22 cellular contexts compared by ENCODE assay signal in genomic region chr15:75815811-75816719, GRCh38. TPM values are rescaled to one million over a fixed set of nuclear protein-coding genes. Genes with fewer than 3 reads are reported as not detected.
DNase-seq lines count a peak whose midpoint lies in the region; TF ChIP-seq lines count a peak whose summit lies in the region.
"Had no signal": no experiment of that assay in that cellular context is flagged by ENCODE, and none has a peak within 500 bp of the region (broad histone marks: within the 10 kb centered on the region; RNA-seq: fewer than 3 reads in every experiment).

No MANE protein-coding gene starts in this region.

- no peaks in the 10 kb centered on the region for H3K36me3 ChIP-seq in HAP-1 (replicated peaks)
- H3K36me3 ChIP-seq: BLaER1 treated with 17β-estradiol and CSF1 and Interleukin-3, amounts not matched to agents 10 nM and 100 nM; breast epithelium; left lung; sigmoid colon had no signal

- in situ Hi-C loops in HAP-1 (cut with MboI; ENCODE audit: low sequenced_read_pairs) = loop anchor here (10.0 kb wide), 1 partner anchor 329 kb away; no protein-coding TSS in a partner anchor

- H3K4me3 ChIP-seq in HAP-1 = no peak overlapping the region
- H3K4me3 ChIP-seq: BLaER1 treated with 17β-estradiol and CSF1 and Interleukin-3, amounts not matched to agents 10 nM and 100 nM; breast epithelium had no signal

- no peak overlapping the region for H3K4me3 Mint-ChIP-seq in activated CD4-positive, alpha-beta memory T cell treated with anti-CD3 and anti-CD28 coated beads, Interleukin-2, amount 10 ng/mL, durations not matched to agents 7 days and 5 days
- H3K4me3 Mint-ChIP-seq in activated CD4-positive, alpha-beta memory T cell treated with anti-CD3 and anti-CD28 coated beads for 36 hours = no peak overlapping the region
- H3K4me3 Mint-ChIP-seq: neural crest cell had no signal

- no peak for TF ChIP-seq EP300 in Ishikawa (IDR thresholded peaks at IDR 0.05; ENCODE audit: borderline replicate concordance)

- peak overlapping the region; percentile 28 for H3K27ac Mint-ChIP-seq in activated CD4-positive, alpha-beta memory T cell treated with anti-CD3 and anti-CD28 coated beads, Interleukin-2, amount 10 ng/mL, durations not matched to agents 7 days and 5 days
- H3K27ac Mint-ChIP-seq in activated CD4-positive, alpha-beta memory T cell treated with anti-CD3 and anti-CD28 coated beads for 36 hours = no peak overlapping the region

- no peaks in the 10 kb centered on the region for H3K4me1 ChIP-seq in HAP-1
- H3K4me1 ChIP-seq: breast epithelium, left lung had no signal

- no peaks in the 10 kb centered on the region for H3K9me3 ChIP-seq in HAP-1
- H3K9me3 ChIP-seq: BLaER1 treated with 17β-estradiol and CSF1 and Interleukin-3, amounts not matched to agents 10 nM and 100 nM; breast epithelium; left lung; sigmoid colon had no signal

- CTCF ChIA-PET in activated CD4-positive, alpha-beta memory T cell treated with anti-CD3 and anti-CD28 coated beads, Interleukin-2, amount 10 ng/mL, durations not matched to agents 7 days and 5 days (lab: Charles Lee) = interaction anchor here (1.2 to 1.6 kb wide), 3 partner anchors 14 to 29 kb away, joined by 3 to 9 read pairs (median 7); no protein-coding TSS in a partner anchor
- CTCF ChIA-PET in activated CD4-positive, alpha-beta memory T cell treated with anti-CD3 and anti-CD28 coated beads for 36 hours (lab: Charles Lee) = interaction anchor here (1.0 to 3.2 kb wide), 4 partner anchors 14 to 323 kb away, joined by 3 to 18 read pairs (median 5); partner anchors contain the start of gene UBE2Q2

- peaks cover 4% of the 10 kb centered on the region for H3K36me3 Mint-ChIP-seq in activated CD4-positive, alpha-beta memory T cell treated with anti-CD3 and anti-CD28 coated beads, Interleukin-2, amount 10 ng/mL, durations not matched to agents 7 days and 5 days (ENCODE audit: low read depth)
- no peaks in the 10 kb centered on the region for H3K36me3 Mint-ChIP-seq in activated CD4-positive, alpha-beta memory T cell treated with anti-CD3 and anti-CD28 coated beads for 36 hours

- no peaks in the 10 kb centered on the region for H3K27me3 Mint-ChIP-seq in activated CD4-positive, alpha-beta memory T cell treated with anti-CD3 and anti-CD28 coated beads, Interleukin-2, amount 10 ng/mL, durations not matched to agents 7 days and 5 days
- no peaks in the 10 kb centered on the region for H3K27me3 Mint-ChIP-seq in activated CD4-positive, alpha-beta memory T cell treated with anti-CD3 and anti-CD28 coated beads for 36 hours

- no peaks in the 10 kb centered on the region; the same call in 1 of the 2 replicates for H3K27me3 ChIP-seq in HAP-1 (ENCODE audit: low read depth)
- H3K27me3 ChIP-seq: BLaER1 treated with 17β-estradiol and CSF1 and Interleukin-3, amounts not matched to agents 10 nM and 100 nM; breast epithelium; left lung; sigmoid colon had no signal

- H3K4me1 Mint-ChIP-seq in activated CD4-positive, alpha-beta memory T cell treated with anti-CD3 and anti-CD28 coated beads, Interleukin-2, amount 10 ng/mL, durations not matched to agents 7 days and 5 days = peaks cover 30% of the 10 kb centered on the region
- H3K4me1 Mint-ChIP-seq in activated CD4-positive, alpha-beta memory T cell treated with anti-CD3 and anti-CD28 coated beads for 36 hours (ENCODE audit: low read depth) = peaks cover 12% of the 10 kb centered on the region
- H3K4me1 Mint-ChIP-seq: neural crest cell had no signal

- POLR2A ChIA-PET in activated CD4-positive, alpha-beta memory T cell treated with anti-CD3 and anti-CD28 coated beads, Interleukin-2, amount 10 ng/mL, durations not matched to agents 7 days and 5 days (lab: Charles Lee) = interaction anchor here (1.2 to 3.0 kb wide), 8 partner anchors 12 to 88 kb away, joined by 3 to 22 read pairs (median 4); partner anchors contain the start of genes FBXO22 and UBE2Q2
- POLR2A ChIA-PET in activated CD4-positive, alpha-beta memory T cell treated with anti-CD3 and anti-CD28 coated beads for 36 hours (lab: Charles Lee) = no interaction called here

- H3K9me3 Mint-ChIP-seq in activated CD4-positive, alpha-beta memory T cell treated with anti-CD3 and anti-CD28 coated beads, Interleukin-2, amount 10 ng/mL, durations not matched to agents 7 days and 5 days = peaks cover 2% of the 10 kb centered on the region
- H3K9me3 Mint-ChIP-seq in activated CD4-positive, alpha-beta memory T cell treated with anti-CD3 and anti-CD28 coated beads for 36 hours = no peaks in the 10 kb centered on the region
- H3K9me3 Mint-ChIP-seq: neural crest cell had no signal

- no peak for DNase-seq in activated CD4-positive, alpha-beta memory T cell treated with anti-CD3 and anti-CD28 coated beads, Interleukin-2, amount 10 ng/mL, durations not matched to agents 7 days and 5 days
- no peak for DNase-seq in activated CD4-positive, alpha-beta memory T cell treated with anti-CD3 and anti-CD28 coated beads for 36 hours
- peak; percentile 78 for DNase-seq in amniotic epithelial cell (ENCODE audit: low read depth)
- peak; percentile 26 for DNase-seq in kidney tubule cell (ENCODE audit: low spot score)
- no peak for DNase-seq in activated T-cell treated with anti-CD3 and anti-CD28 coated beads, Interleukin-2, amount 50 U/mL, for 1 hour
- DNase-seq in HAP-1 (ENCODE audit: low spot score in 2 of 2) = no peak
- no peak for DNase-seq in cerebellar cortex (ENCODE audit: low spot score)
- DNase-seq: ACHN; activated CD4-positive, alpha-beta T cell treated with anti-CD3 and anti-CD28 coated beads for 1 hour; activated CD8-positive, alpha-beta memory T cell treated with anti-CD3 and anti-CD28 coated beads, Interleukin-2, amount 50 U/mL, for 48 hours; activated effector memory CD4-positive, alpha-beta T cell treated with anti-CD3 and anti-CD28 coated beads, Interleukin-2, amount 50 U/mL, for 16 hours; amniotic stem cell; DND-41; left lung; NCI-H1417 treated with DMSO at 0.1 percent for 48 hours; NCI-H446 treated with DMSO at 0.1 percent for 48 hours; sigmoid colon; substantia nigra had no signal

- intact Hi-C loops in activated CD4-positive, alpha-beta memory T cell treated with anti-CD3 and anti-CD28 coated beads for 36 hours (cut with micrococcal nuclease) = loop anchor here (10.0 kb wide), 1 partner anchor 239 kb away; the partner anchor contains the start of gene TMEM266

- 0 out of 2 replicates have a peak, but pooled peaks have one; percentile 2 for TF ChIP-seq RAD21 in Ishikawa (IDR thresholded peaks at IDR 0.05; ENCODE audit: low read depth)

TF ChIP-seq in Ishikawa, 13 proteins besides CTCF, POLR2A, EP300 and RAD21:
- TF ChIP-seq CEBPB (IDR thresholded peaks at IDR 0.05) = no peak
- TF ChIP-seq TEAD4 (IDR thresholded peaks at IDR 0.05) = no peak
TF ChIP-seq in Ishikawa: peak in this region for 0.

RNA-seq across cellular contexts. Expression of gene UBE2Q2, which starts 27.2 kb away (rescaled TPM):
- total RNA-seq in activated CD4-positive, alpha-beta memory T cell treated with anti-CD3 and anti-CD28 coated beads, Interleukin-2, amount 10 ng/mL, durations not matched to agents 7 days and 5 days = 10 to 100 TPM; 49.6 to 53.7 TPM
- 10 to 100 TPM; 19.7 to 19.8 TPM for total RNA-seq in activated CD4-positive, alpha-beta memory T cell treated with anti-CD3 and anti-CD28 coated beads for 36 hours

Comparison
In these comparisons a context has a peak if more than half of its experiments do, and no peak if none do; other contexts are left out.
1. DNase-seq: peak in amniotic epithelial cell (single experiment) and kidney tubule cell (single experiment); none in activated CD4-positive, alpha-beta memory T cell treated with anti-CD3 and anti-CD28 coated beads, Interleukin-2, amount 10 ng/mL, durations not matched to agents 7 days and 5 days (single experiment), activated CD4-positive, alpha-beta memory T cell treated with anti-CD3 and anti-CD28 coated beads for 36 hours (single experiment), activated T-cell treated with anti-CD3 and anti-CD28 coated beads, Interleukin-2, amount 50 U/mL, for 1 hour (single experiment), HAP-1 (0 of 2) and cerebellar cortex (single experiment).